15 cellular contexts compared by ENCODE assay signal in genomic region chr3:22245817-22246583, GRCh38.
"Had no signal": no experiment of that assay in that cellular context is flagged by ENCODE, and none has a peak within 500 bp of the region (broad histone marks: within the 10 kb centered on the region; RNA-seq: fewer than 3 reads in every experiment).

No MANE protein-coding gene starts in this region.

- H3K9me3 Mint-ChIP-seq: activated naive CD8-positive, alpha-beta T cell treated with anti-CD3 and anti-CD28 coated beads for 36 hours; dendritic cell treated with granulocyte-macrophage colony-stimulating factor and Interleukin-4, amounts not matched to agents 40 ng/mL and 50 ng/mL, for 4 days; nephron progenitor cell; stimulated activated memory B cell treated with anti-CD40 and anti-IgM and Interleukin-4, amounts not matched to agents 10 μg/mL and 1 μg/mL and 100 μg/mL, for 72 hours had no signal

- H3K27me3 Mint-ChIP-seq: activated naive CD8-positive, alpha-beta T cell treated with anti-CD3 and anti-CD28 coated beads for 36 hours; dendritic cell treated with granulocyte-macrophage colony-stimulating factor and Interleukin-4, amounts not matched to agents 40 ng/mL and 50 ng/mL, for 4 days; stimulated activated memory B cell treated with anti-CD40 and anti-IgM and Interleukin-4, amounts not matched to agents 10 μg/mL and 1 μg/mL and 100 μg/mL, for 72 hours had no signal

- H3K27ac Mint-ChIP-seq: activated naive CD8-positive, alpha-beta T cell treated with anti-CD3 and anti-CD28 coated beads for 36 hours; dendritic cell treated with granulocyte-macrophage colony-stimulating factor and Interleukin-4, amounts not matched to agents 40 ng/mL and 50 ng/mL, for 4 days; nephron progenitor cell; stimulated activated memory B cell treated with anti-CD40 and anti-IgM and Interleukin-4, amounts not matched to agents 10 μg/mL and 1 μg/mL and 100 μg/mL, for 72 hours had no signal

- H3K27ac ChIP-seq: brain microvascular endothelial cell, heart left ventricle, prostate gland had no signal

- ATAC-seq: activated CD4-positive, CD25-positive, alpha-beta regulatory T cell treated with anti-CD3 and anti-CD28 coated beads, Interleukin-2, amount 50 U/mL, for 24 hours; stimulated activated memory B cell treated with anti-CD40 and anti-IgM and Interleukin-4, amounts not matched to agents 10 μg/mL and 1 μg/mL and 100 μg/mL, for 72 hours had no signal

- FAIRE-seq: frontal cortex had no signal

- H3K4me3 Mint-ChIP-seq: activated naive CD8-positive, alpha-beta T cell treated with anti-CD3 and anti-CD28 coated beads for 36 hours; dendritic cell treated with granulocyte-macrophage colony-stimulating factor and Interleukin-4, amounts not matched to agents 40 ng/mL and 50 ng/mL, for 4 days; nephron progenitor cell; stimulated activated memory B cell treated with anti-CD40 and anti-IgM and Interleukin-4, amounts not matched to agents 10 μg/mL and 1 μg/mL and 100 μg/mL, for 72 hours had no signal

- H3K9me3 ChIP-seq: heart left ventricle, prostate gland had no signal

- H3K36me3 Mint-ChIP-seq: activated naive CD8-positive, alpha-beta T cell treated with anti-CD3 and anti-CD28 coated beads for 36 hours; stimulated activated memory B cell treated with anti-CD40 and anti-IgM and Interleukin-4, amounts not matched to agents 10 μg/mL and 1 μg/mL and 100 μg/mL, for 72 hours had no signal

- H3K36me3 ChIP-seq: brain microvascular endothelial cell, heart left ventricle, prostate gland had no signal

- H3K4me3 ChIP-seq: heart left ventricle, prostate gland had no signal

- H3K4me1 ChIP-seq: heart left ventricle, prostate gland had no signal

- H3K27me3 ChIP-seq: brain microvascular endothelial cell had no signal

- H3K4me1 Mint-ChIP-seq: activated naive CD8-positive, alpha-beta T cell treated with anti-CD3 and anti-CD28 coated beads for 36 hours; nephron progenitor cell; stimulated activated memory B cell treated with anti-CD40 and anti-IgM and Interleukin-4, amounts not matched to agents 10 μg/mL and 1 μg/mL and 100 μg/mL, for 72 hours had no signal

- DNase-seq: activated CD4-positive, alpha-beta T cell treated with anti-CD3 and anti-CD28 coated beads, Interleukin-2, amount 50 U/mL, for 1 hour; activated CD8-positive, alpha-beta memory T cell treated with anti-CD3 and anti-CD28 coated beads for 24 hours; activated naive CD8-positive, alpha-beta T cell treated with anti-CD3 and anti-CD28 coated beads for 36 hours; amygdala; cerebellar nuclear complex; effector memory CD4-positive, alpha-beta T cell; nephron progenitor cell; stimulated activated CD4-positive, alpha-beta T cell treated with anti-CD3 and anti-CD28 coated beads, Interleukin-2, amount 100 ng/mL, for 48 hours had no signal
